ENCODE assay signal across 8 cellular contexts in the genomic region with DNA sequence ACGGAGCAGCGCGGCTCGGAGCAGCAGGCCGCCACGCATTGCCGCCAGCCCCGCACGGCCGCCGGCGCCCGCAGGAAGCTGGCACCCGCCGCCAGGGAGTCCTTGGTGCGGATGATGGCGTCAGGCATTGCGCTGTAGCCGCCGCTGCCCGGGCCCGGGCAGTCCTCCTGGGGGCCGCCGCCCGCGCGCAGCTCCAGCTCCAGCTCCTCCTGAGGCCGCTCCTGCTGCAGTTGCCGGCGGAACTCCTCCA. TPM values are rescaled to one million over a fixed set of nuclear protein-coding genes. Genes with fewer than 3 reads are reported as not detected.
DNase-seq lines count a peak whose midpoint lies in the region; ATAC-seq and TF ChIP-seq lines count a peak whose summit lies in the region.

No MANE protein-coding gene starts in this region.

- H3K4me3 Mint-ChIP-seq in activated T-cell treated with anti-CD3 and anti-CD28 coated beads, Interleukin-2, amount 50 U/mL, for 4 hours, result peak overlapping the region; percentile 64
- peak overlapping the region; percentile 53 for H3K4me3 Mint-ChIP-seq in nephron progenitor cell

- H4K91ac ChIP-seq in IMR-90 (ENCODE audit: insufficient read depth, low read depth, low read length), result no peak overlapping the region

- no peak overlapping the region for H2BK15ac ChIP-seq in IMR-90 (ENCODE audit: low read depth, low read length)

- H3K4me1 Mint-ChIP-seq in activated T-cell treated with anti-CD3 and anti-CD28 coated beads, Interleukin-2, amount 50 U/mL, for 4 hours (ENCODE audit: low read depth), result peaks cover 12% of the 10 kb centered on the region
- peaks cover 33% of the 10 kb centered on the region for H3K4me1 Mint-ChIP-seq in nephron progenitor cell

- H3K4me2 ChIP-seq in IMR-90 (ENCODE audit: low read depth, low read length), result peak overlapping the region; percentile 2; the same call in 1 of the 2 replicates

- no peak overlapping the region for H4K5ac ChIP-seq in IMR-90 (ENCODE audit: low read depth, low read length)

- H2AK9ac ChIP-seq in IMR-90 (replicated peaks; ENCODE audit: low read depth, low read length, poor library complexity), result peak overlapping the region; percentile 8

- no peak overlapping the region for H3K23ac ChIP-seq in IMR-90 (ENCODE audit: low read depth, low read length)

- peak; percentile 23 to 39 for ATAC-seq in activated T-cell treated with anti-CD3 and anti-CD28 coated beads, Interleukin-2, amount 50 U/mL, for 4 hours
- ATAC-seq in IMR-90 (ENCODE audit: low read depth) (no peak; the same call in 1 of the 2 replicates), HG02884 (IDR thresholded peaks at IDR 0.05; ENCODE audit: unreplicated experiment) (no peak)

- no peak overlapping the region for H3K18ac ChIP-seq in IMR-90 (ENCODE audit: low read depth, low read length)

- no peak for TF ChIP-seq RAD21 in IMR-90 (IDR thresholded peaks at IDR 0.05; ENCODE audit: low read length)

- H3K4ac ChIP-seq in IMR-90 (ENCODE audit: low read depth, low read length), result peak overlapping the region; percentile 43; the same call in 1 of the 2 replicates

- H3K27ac Mint-ChIP-seq in nephron progenitor cell, result no peak overlapping the region

- H3K9me3 ChIP-seq in IMR-90 (ENCODE audit: control insufficient read depth, insufficient read depth, low read length) (no peaks in the 10 kb centered on the region), colonic mucosa (no peaks in the 10 kb centered on the region)

- no peak overlapping the region; the same call in 1 of the 2 replicates for H2BK120ac ChIP-seq in IMR-90 (ENCODE audit: low read depth, low read length)

- peaks cover 12 to 26% of the 10 kb centered on the region in 2 experiments for H3K79me1 ChIP-seq in IMR-90 (ENCODE audit: low read depth in 1 of 2, low read length in 2 of 2)

- H3K14ac ChIP-seq in IMR-90 (replicated peaks; ENCODE audit: low read depth, low read length), result 0 out of 2 replicates have a peak overlapping the region, but pooled peaks have one; percentile 23

- BruUV-seq in IMR-90 (replicated peaks; lab: Mats Ljungman, UMichigan), result no TSS peak

- peaks cover 3% of the 10 kb centered on the region; the same call in 1 of the 2 replicates for H3K36me3 ChIP-seq in IMR-90 (ENCODE audit: control insufficient read depth, insufficient read depth, low read length)
- no peaks in the 10 kb centered on the region for H3K36me3 ChIP-seq in colonic mucosa

- peak overlapping the region; percentile 1; the same call in 1 of the 2 replicates for H3K9ac ChIP-seq in IMR-90 (ENCODE audit: low read depth, low read length)
- H3K9ac ChIP-seq in colonic mucosa (ENCODE audit: low read depth in 2 of 2, low read length in 2 of 2), result peak overlapping the region; percentile 56 to 68

- H4K20me1 ChIP-seq in IMR-90 (ENCODE audit: insufficient read depth, low read length), result peaks cover 16% of the 10 kb centered on the region

- H3K27ac ChIP-seq in IMR-90 (ENCODE audit: insufficient read depth, low read length) (peak overlapping the region; percentile 89; the same call in 1 of the 2 replicates), colonic mucosa (peak overlapping the region; percentile 92)

- peak overlapping the region; percentile 54 for H3K4me3 ChIP-seq in IMR-90 (ENCODE audit: insufficient read depth, low read depth, low read length)
- peak overlapping the region; percentile 64 for H3K4me3 ChIP-seq in colonic mucosa

- peak overlapping the region; percentile 71 for H2BK5ac ChIP-seq in IMR-90 (ENCODE audit: low read depth, low read length, poor library complexity, severe bottlenecking)

- CTCF ChIA-PET in IMR-90 (lab: Yijun Ruan, JAX), result interaction anchor here (1.2 to 1.6 kb wide), 4 partner anchors 16 to 29 kb away, joined by 3 to 6 read pairs (median 3); no protein-coding TSS in a partner anchor

- H3K4me1 ChIP-seq in IMR-90 (ENCODE audit: control insufficient read depth, insufficient read depth, low read length), result peaks cover 23% of the 10 kb centered on the region
- no peaks in the 10 kb centered on the region for H3K4me1 ChIP-seq in colonic mucosa

- no peak overlapping the region for H2AK5ac ChIP-seq in IMR-90 (ENCODE audit: low read depth, low read length)

- WGBS in IMR-90 (ENCODE audit: extremely low coverage in 2 of 2, insufficient read length in 1 of 2), 2 experiments, result 0% methylated on average over 16 of the region's 30 CpGs; no CpG with 5 or more reads in 1 of the 2 experiments

- POLR2A ChIA-PET in IMR-90 (lab: Charles Lee; ENCODE audit: unreplicated experiment), result interaction anchor here (0.5 to 0.6 kb wide), 2 partner anchors 40 to 60 kb away, joined by 3 to 4 read pairs; no protein-coding TSS in a partner anchor

- H3K56ac ChIP-seq in IMR-90 (ENCODE audit: extremely low read depth, insufficient read depth, low read length), result no peak overlapping the region

- TF ChIP-seq POLR2A in IMR-90 (IDR thresholded peaks at IDR 0.05; ENCODE audit: low read depth, low read length), result no peak

- no peaks in the 10 kb centered on the region for H3K36me3 Mint-ChIP-seq in activated T-cell treated with anti-CD3 and anti-CD28 coated beads, Interleukin-2, amount 50 U/mL, for 4 hours (ENCODE audit: insufficient read depth)
- H3K36me3 Mint-ChIP-seq in nephron progenitor cell (ENCODE audit: low read depth), result no peaks in the 10 kb centered on the region

- in situ Hi-C loops in IMR-90 (cut with MboI; ENCODE audit: low sequenced_read_pairs), result no loop called here

- dilution Hi-C loops in IMR-90 (cut with HindIII; ENCODE audit: low sequenced_read_pairs, unreplicated experiment), result no loop called here

- TF ChIP-seq CTCF in IMR-90 (conservative IDR thresholded peaks at IDR 0.05; ENCODE audit: low read depth, low read length) (no peak), colonic mucosa (IDR thresholded peaks at IDR 0.05) (no peak), nephron progenitor cell (IDR thresholded peaks at IDR 0.05) (no peak)

- intact Hi-C loops in IMR-90 (cut with micrococcal nuclease), result loop anchor here (1.0 kb wide), 1 partner anchor 23 kb away; no protein-coding TSS in a partner anchor
- intact Hi-C loops in colonic mucosa (cut with DNase I), result no loop called here

- no peak for DNase-seq in activated T-cell treated with anti-CD3 and anti-CD28 coated beads, Interleukin-2, amount 50 U/mL, for 4 hours
- DNase-seq in activated T-cell treated with anti-CD3 and anti-CD28 coated beads for 4 hours (no peak), IMR-90 (no peak), colonic mucosa (peak; percentile 34), nephron progenitor cell (no peak), NCI-H526 treated with DMSO at 0.1 percent for 48 hours (lab: John Stamatoyannopoulos, UW) (no peak), NCI-H1930 (lab: John Stamatoyannopoulos, UW) (no peak)

- H3K9me3 Mint-ChIP-seq in activated T-cell treated with anti-CD3 and anti-CD28 coated beads, Interleukin-2, amount 50 U/mL, for 4 hours, result no peaks in the 10 kb centered on the region
- H3K9me3 Mint-ChIP-seq in nephron progenitor cell, result no peaks in the 10 kb centered on the region

- peaks cover 13% of the 10 kb centered on the region for H3K9me1 ChIP-seq in IMR-90 (ENCODE audit: insufficient read depth, low read length)

- H4K8ac ChIP-seq in IMR-90 (ENCODE audit: low read depth in 2 of 2, low read length in 2 of 2), result no peak overlapping the region; a peak in 1 of 4 replicates

- peaks cover 15% of the 10 kb centered on the region for H3K27me3 Mint-ChIP-seq in activated T-cell treated with anti-CD3 and anti-CD28 coated beads, Interleukin-2, amount 50 U/mL, for 4 hours (ENCODE audit: low read depth)
- peaks cover 50% of the 10 kb centered on the region for H3K27me3 Mint-ChIP-seq in nephron progenitor cell (ENCODE audit: low read depth, poor library complexity)

- H3K27me3 ChIP-seq in IMR-90 (ENCODE audit: control insufficient read depth, insufficient read depth, low read length) (no peaks in the 10 kb centered on the region), colonic mucosa (no peaks in the 10 kb centered on the region)

- H2AFZ ChIP-seq in IMR-90 (replicated peaks; ENCODE audit: low read length, poor library complexity), result peak overlapping the region; percentile 92

- H2BK20ac ChIP-seq in IMR-90 (ENCODE audit: low read depth, low read length), result no peak overlapping the region

TF ChIP-seq in IMR-90, 13 proteins besides CTCF, POLR2A, EP300 and RAD21 (continues in another document):
- TF ChIP-seq CEBPB (IDR thresholded peaks at IDR 0.05; ENCODE audit: low read depth, low read length), result no peak
- TF ChIP-seq MXI1 (IDR thresholded peaks at IDR 0.05; ENCODE audit: borderline replicate concordance, low read depth, low read length), result no peak
- no peak for TF ChIP-seq RFX5 (IDR thresholded peaks at IDR 0.05; ENCODE audit: low read depth, low read length)
- TF ChIP-seq, protein P1, sequence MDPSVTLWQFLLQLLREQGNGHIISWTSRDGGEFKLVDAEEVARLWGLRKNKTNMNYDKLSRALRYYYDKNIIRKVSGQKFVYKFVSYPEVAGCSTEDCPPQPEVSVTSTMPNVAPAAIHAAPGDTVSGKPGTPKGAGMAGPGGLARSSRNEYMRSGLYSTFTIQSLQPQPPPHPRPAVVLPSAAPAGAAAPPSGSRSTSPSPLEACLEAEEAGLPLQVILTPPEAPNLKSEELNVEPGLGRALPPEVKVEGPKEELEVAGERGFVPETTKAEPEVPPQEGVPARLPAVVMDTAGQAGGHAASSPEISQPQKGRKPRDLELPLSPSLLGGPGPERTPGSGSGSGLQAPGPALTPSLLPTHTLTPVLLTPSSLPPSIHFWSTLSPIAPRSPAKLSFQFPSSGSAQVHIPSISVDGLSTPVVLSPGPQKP (IDR thresholded peaks at IDR 0.05; ENCODE audit: borderline replicate concordance, low read depth, low read length), result no peak
- no peak for TF ChIP-seq CHD1 (IDR thresholded peaks at IDR 0.05; ENCODE audit: low read depth, low read length)

RNA-seq across cellular contexts. Expression of a gene that starts 0.6 kb away (rescaled TPM):
- total RNA-seq in activated T-cell treated with anti-CD3 and anti-CD28 coated beads, Interleukin-2, amount 50 U/mL, for 4 hours, result 1 to 10 TPM; 2.0 to 3.4 (median 3.2) TPM
- total RNA-seq in IMR-90 (2012; rRNA removed) (63.8 and 74.7 TPM in 2 replicates), colonic mucosa (10 to 100 TPM; 24.8 to 39.4 TPM)
- 46.5 and 48.8 TPM in 2 replicates for polyA plus RNA-seq in IMR-90 (2012; rRNA removed)
- polyA plus RNA-seq in IMR-90 (2012; cell fraction: cytosol; rRNA removed), result 17.7 and 33.4 TPM in 2 replicates
- polyA plus RNA-seq in IMR-90 (2012; cell fraction: nucleus; rRNA removed; ENCODE audit: low replicate concordance), result 21.3 and 25.1 TPM in 2 replicates

RNA-seq across cellular contexts. Expression of a gene that starts 34.4 kb away (rescaled TPM):
- not detected for total RNA-seq in activated T-cell treated with anti-CD3 and anti-CD28 coated beads, Interleukin-2, amount 50 U/mL, for 4 hours
- total RNA-seq in IMR-90 (2012; rRNA removed), result not detected in 2 replicates
- polyA plus RNA-seq in IMR-90 (2012; rRNA removed), result not detected in 2 replicates
- 0.02 TPM in 1 of 2 replicates, not detected in the other for polyA plus RNA-seq in IMR-90 (2012; cell fraction: cytosol; rRNA removed)
- polyA plus RNA-seq in IMR-90 (2012; cell fraction: nucleus; rRNA removed; ENCODE audit: low replicate concordance), result 0.16 TPM in 1 of 2 replicates, not detected in the other
- total RNA-seq in colonic mucosa, result under 1 TPM in 1 of 2 donors, not detected in 1; 0.21 TPM

RNA-seq across cellular contexts. Expression of a gene that starts 59.4 kb away (rescaled TPM):
- total RNA-seq in activated T-cell treated with anti-CD3 and anti-CD28 coated beads, Interleukin-2, amount 50 U/mL, for 4 hours, result not detected
- total RNA-seq in IMR-90 (2012; rRNA removed), result 1.3 and 2.2 TPM in 2 replicates
- polyA plus RNA-seq in IMR-90 (2012; rRNA removed), result 3.6 and 4.2 TPM in 2 replicates
- polyA plus RNA-seq in IMR-90 (2012; cell fraction: cytosol; rRNA removed), result 2.9 and 4.8 TPM in 2 replicates
- polyA plus RNA-seq in IMR-90 (2012; cell fraction: nucleus; rRNA removed; ENCODE audit: low replicate concordance), result 1.3 and 2.7 TPM in 2 replicates
- under 1 TPM in 1 of 2 donors, not detected in 1; 0.27 TPM for total RNA-seq in colonic mucosa

Comparison
In these comparisons a context has a peak if more than half of its experiments do, and no peak if none do; other contexts are left out.
1. ATAC-seq: peak in activated T-cell treated with anti-CD3 and anti-CD28 coated beads, Interleukin-2, amount 50 U/mL, for 4 hours (2 of 2); none in IMR-90 (single experiment) and HG02884 (single experiment).
2. RNA of a gene that starts 0.6 kb away (total RNA-seq): 63.8 to 74.7 TPM in IMR-90 and 24.8 to 39.4 TPM in colonic mucosa; 2.0 to 3.4 TPM in activated T-cell treated with anti-CD3 and anti-CD28 coated beads, Interleukin-2, amount 50 U/mL, for 4 hours; every median in the first group is over 4 times any median in the second.